Comparison of ENCODE assay signal across 10 cellular contexts in the genomic region with DNA sequence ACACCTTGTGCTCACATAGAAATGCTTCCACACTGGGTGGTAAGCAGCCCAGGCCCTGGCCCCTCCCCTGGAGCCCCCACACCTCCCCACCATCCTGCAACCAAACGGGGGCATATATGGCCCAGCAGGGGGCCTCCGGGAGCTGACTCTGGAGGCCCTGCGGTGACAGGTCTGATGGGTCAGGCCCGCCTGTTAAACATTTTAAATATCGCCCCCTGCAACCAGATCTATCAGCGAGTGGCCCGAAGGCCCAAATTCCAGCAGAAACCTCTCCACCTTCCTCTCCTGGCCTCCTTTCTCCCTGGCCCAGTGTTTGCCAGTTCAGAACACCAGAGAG. TPM values are rescaled to one million over a fixed set of nuclear protein-coding genes. Genes with fewer than 3 reads are reported as not detected.
A peak's percentile ranks its signal among the peaks of the same experiment; 100 is the strongest.
DNase-seq lines count a peak whose midpoint lies in the region; ATAC-seq and TF ChIP-seq lines count a peak whose summit lies in the region.
"Had no signal": no experiment of that assay in that cellular context is flagged by ENCODE, and none has a peak within 500 bp of the region (broad histone marks: within the 10 kb centered on the region; RNA-seq: fewer than 3 reads in every experiment).

No MANE protein-coding gene starts in this region.

- H3K4me3 ChIP-seq in CD4-positive, CD25-positive, alpha-beta regulatory T cell (ENCODE audit: low read depth, low read length), result no peak overlapping the region

- no peaks in the 10 kb centered on the region for H3K4me1 ChIP-seq in CD4-positive, CD25-positive, alpha-beta regulatory T cell (ENCODE audit: control insufficient read depth, insufficient read depth, low read length, poor library complexity, severe bottlenecking)

- POLR2A ChIA-PET in activated naive CD8-positive, alpha-beta T cell treated with anti-CD3 and anti-CD28 coated beads, Interleukin-2, amount 10 ng/mL, durations not matched to agents 7 days and 5 days (lab: Charles Lee), result interaction anchor here (1.2 to 2.4 kb wide), 3 partner anchors 21 to 422 kb away, joined by 3 to 7 read pairs (median 6); a partner anchor contains a TSS

- peaks cover 61% of the 10 kb centered on the region for H3K36me3 ChIP-seq in CD4-positive, CD25-positive, alpha-beta regulatory T cell (ENCODE audit: control insufficient read depth, insufficient read depth, low read length)

- peaks cover 0 to 25% (median 13%) of the 10 kb centered on the region in 4 donors for H3K4me1 Mint-ChIP-seq in CD4-positive, CD25-positive, alpha-beta regulatory T cell
- peaks cover 5% of the 10 kb centered on the region; the same call in 1 of the 2 replicates for H3K4me1 Mint-ChIP-seq in HFFc6 (ENCODE audit: low read depth)
- H3K4me1 Mint-ChIP-seq in activated naive CD8-positive, alpha-beta T cell treated with anti-CD3 and anti-CD28 coated beads, Interleukin-2, amount 10 ng/mL, durations not matched to agents 7 days and 5 days, result peaks cover 14% of the 10 kb centered on the region

- no peak overlapping the region for H3K27ac ChIP-seq in CD4-positive, CD25-positive, alpha-beta regulatory T cell (ENCODE audit: insufficient read depth, low read length, poor library complexity, severe bottlenecking)

- peak; percentile 27; the same call in 1 of the 2 replicates for TF ChIP-seq CTCF in HFFc6 (IDR thresholded peaks at IDR 0.05)

- peaks cover 53% of the 10 kb centered on the region for H3K36me3 Mint-ChIP-seq in CD4-positive, CD25-positive, alpha-beta regulatory T cell
- peaks cover 6% of the 10 kb centered on the region; the same call in 1 of the 2 replicates for H3K36me3 Mint-ChIP-seq in HFFc6 (ENCODE audit: low read depth)
- H3K36me3 Mint-ChIP-seq in activated naive CD8-positive, alpha-beta T cell treated with anti-CD3 and anti-CD28 coated beads, Interleukin-2, amount 10 ng/mL, durations not matched to agents 7 days and 5 days, result peaks cover 21% of the 10 kb centered on the region

- peak in 1 of 3 donors; percentile 33 for DNase-seq in CD4-positive, CD25-positive, alpha-beta regulatory T cell
- DNase-seq in HFFc6, result no peak
- DNase-seq in activated naive CD8-positive, alpha-beta T cell treated with anti-CD3 and anti-CD28 coated beads, Interleukin-2, amount 10 ng/mL, durations not matched to agents 7 days and 5 days, result peak; percentile 58
- DNase-seq in lung microvascular endothelial cell (ENCODE audit: low read depth in 2 of 2), result peak; percentile 55 to 69
- DNase-seq in AG08396 (ENCODE audit: low spot score), result no peak
- no peak for DNase-seq in NCI-H1105 (lab: John Stamatoyannopoulos, UW)
- DNase-seq: NCI-H1436 treated with DMSO at 0.1 percent for 48 hours had no signal

- H3K27me3 Mint-ChIP-seq in CD4-positive, CD25-positive, alpha-beta regulatory T cell, result no peaks in the 10 kb centered on the region
- H3K27me3 Mint-ChIP-seq in HFFc6 (ENCODE audit: insufficient read depth), result peaks cover 1% of the 10 kb centered on the region; the same call in 1 of the 2 replicates
- peaks cover 5% of the 10 kb centered on the region for H3K27me3 Mint-ChIP-seq in activated naive CD8-positive, alpha-beta T cell treated with anti-CD3 and anti-CD28 coated beads, Interleukin-2, amount 10 ng/mL, durations not matched to agents 7 days and 5 days
- H3K27me3 Mint-ChIP-seq: brain had no signal

- H3K27ac Mint-ChIP-seq in CD4-positive, CD25-positive, alpha-beta regulatory T cell, result peak overlapping the region in 1 of 3 donors; percentile 71
- H3K27ac Mint-ChIP-seq in HFFc6, result no peak overlapping the region
- peak overlapping the region; percentile 15 for H3K27ac Mint-ChIP-seq in activated naive CD8-positive, alpha-beta T cell treated with anti-CD3 and anti-CD28 coated beads, Interleukin-2, amount 10 ng/mL, durations not matched to agents 7 days and 5 days

- H3K9me3 ChIP-seq in CD4-positive, CD25-positive, alpha-beta regulatory T cell (ENCODE audit: control insufficient read depth in 2 of 2, low read length in 2 of 2), result peaks cover 4 to 7% of the 10 kb centered on the region in 2 experiments

- H3K9me3 Mint-ChIP-seq in CD4-positive, CD25-positive, alpha-beta regulatory T cell, result peaks cover 0 to 10% (median 2%) of the 10 kb centered on the region in 7 donors
- H3K9me3 Mint-ChIP-seq in HFFc6, result peaks cover 14% of the 10 kb centered on the region
- peaks cover 9% of the 10 kb centered on the region for H3K9me3 Mint-ChIP-seq in activated naive CD8-positive, alpha-beta T cell treated with anti-CD3 and anti-CD28 coated beads, Interleukin-2, amount 10 ng/mL, durations not matched to agents 7 days and 5 days

- no peaks in the 10 kb centered on the region for H3K27me3 ChIP-seq in CD4-positive, CD25-positive, alpha-beta regulatory T cell (ENCODE audit: control insufficient read depth, insufficient read depth, low read length)

- peak in 1 of 2 donors; percentile 34 for ATAC-seq in CD4-positive, CD25-positive, alpha-beta regulatory T cell (ENCODE audit: low read depth in 2 of 2)
- peak; percentile 74 for ATAC-seq in activated naive CD8-positive, alpha-beta T cell treated with anti-CD3 and anti-CD28 coated beads, Interleukin-2, amount 10 ng/mL, durations not matched to agents 7 days and 5 days (ENCODE audit: low read depth)
- no peak for ATAC-seq in HG03108 (IDR thresholded peaks at IDR 0.05; ENCODE audit: unreplicated experiment)
- ATAC-seq in HG02970 (IDR thresholded peaks at IDR 0.05; ENCODE audit: low FRiP score, unreplicated experiment), result no peak

- peak overlapping the region in 3 of 4 donors; percentile 43 to 48 (median 46) for H3K4me3 Mint-ChIP-seq in CD4-positive, CD25-positive, alpha-beta regulatory T cell
- no peak overlapping the region for H3K4me3 Mint-ChIP-seq in HFFc6
- H3K4me3 Mint-ChIP-seq in activated naive CD8-positive, alpha-beta T cell treated with anti-CD3 and anti-CD28 coated beads, Interleukin-2, amount 10 ng/mL, durations not matched to agents 7 days and 5 days, result no peak overlapping the region
- H3K4me3 Mint-ChIP-seq: brain had no signal

RNA-seq across cellular contexts. Expression of a gene that starts 48.0 kb away (rescaled TPM):
- total RNA-seq in CD4-positive, CD25-positive, alpha-beta regulatory T cell, result 29.2 TPM
- polyA plus RNA-seq in CD4-positive, CD25-positive, alpha-beta regulatory T cell, result 1 to 10 TPM; 5.1 to 6.9 (median 6.2) TPM
- total RNA-seq in HFFc6 (2021; fragmentation: NEBNext Ultra II Directional; extraction: Animal tissue kit (Norgen Biotek cat#: 25700)), result 10 to 100 TPM; 48.2 to 71.4 (median 61.2) TPM
- total RNA-seq in activated naive CD8-positive, alpha-beta T cell treated with anti-CD3 and anti-CD28 coated beads, Interleukin-2, amount 10 ng/mL, durations not matched to agents 7 days and 5 days, result 10 to 100 TPM; 19.4 to 20.7 TPM
- 10.2 and 12.1 TPM in 2 replicates for total RNA-seq in lung microvascular endothelial cell

Comparison
In these comparisons a context has a peak if more than half of its experiments do, and no peak if none do; other contexts are left out.
1. DNase-seq: peak in activated naive CD8-positive, alpha-beta T cell treated with anti-CD3 and anti-CD28 coated beads, Interleukin-2, amount 10 ng/mL, durations not matched to agents 7 days and 5 days (single experiment) and lung microvascular endothelial cell (2 of 2); none in HFFc6 (single experiment), AG08396 (single experiment) and NCI-H1105 (single experiment).
2. H3K4me3 Mint-ChIP-seq: peak in CD4-positive, CD25-positive, alpha-beta regulatory T cell (3 of 4); none in HFFc6 (single experiment) and activated naive CD8-positive, alpha-beta T cell treated with anti-CD3 and anti-CD28 coated beads, Interleukin-2, amount 10 ng/mL, durations not matched to agents 7 days and 5 days (single experiment).